In the genomic region with DNA sequence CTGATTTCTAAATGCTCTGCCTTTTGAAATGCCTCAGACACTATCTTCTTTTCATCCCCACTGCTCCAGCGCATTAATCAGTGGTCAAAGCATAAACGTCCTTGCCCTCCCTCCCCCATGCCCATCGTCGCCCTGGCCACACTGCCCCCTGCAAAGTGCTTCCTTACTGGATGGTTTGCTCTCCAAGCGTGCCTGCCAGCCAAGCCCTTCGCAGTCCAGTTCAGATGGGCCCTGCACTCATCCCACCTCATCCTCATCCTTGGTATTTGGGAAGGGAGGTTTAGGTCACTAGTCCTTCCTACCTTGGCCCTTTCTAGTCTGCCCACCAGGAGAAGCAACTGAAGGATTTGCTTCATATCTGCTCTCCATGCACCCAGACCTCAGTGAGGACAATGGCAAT, we compare ENCODE assay signal across 15 cellular contexts. TPM values are rescaled to one million over a fixed set of nuclear protein-coding genes. Genes with fewer than 3 reads are reported as not detected.
"Had no signal": no experiment of that assay in that cellular context is flagged by ENCODE, and none has a peak within 500 bp of the region (broad histone marks: within the 10 kb centered on the region; RNA-seq: fewer than 3 reads in every experiment).

No MANE protein-coding gene starts in this region.

- H3K4me3 Mint-ChIP-seq: activated naive CD4-positive, alpha-beta T cell treated with anti-CD3 and anti-CD28 coated beads, Interleukin-2, amount 50 U/mL, for 24 hours; central memory CD8-positive, alpha-beta T cell; mesothelial cell of epicardium; T-helper 17 cell had no signal

- H3K4me3 ChIP-seq: prostate gland had no signal

- H3K9me3 Mint-ChIP-seq: activated naive CD4-positive, alpha-beta T cell treated with anti-CD3 and anti-CD28 coated beads, Interleukin-2, amount 50 U/mL, for 24 hours; central memory CD8-positive, alpha-beta T cell; mesothelial cell of epicardium; naive B cell had no signal

- H3K27ac ChIP-seq: neutrophil, prostate gland had no signal

- H3K36me3 Mint-ChIP-seq: activated naive CD4-positive, alpha-beta T cell treated with anti-CD3 and anti-CD28 coated beads, Interleukin-2, amount 50 U/mL, for 24 hours; mesothelial cell of epicardium; naive B cell had no signal

- H3K27ac Mint-ChIP-seq: activated naive CD4-positive, alpha-beta T cell treated with anti-CD3 and anti-CD28 coated beads, Interleukin-2, amount 50 U/mL, for 24 hours; mesothelial cell of epicardium; T-helper 17 cell had no signal

- H3K4me1 ChIP-seq: prostate gland had no signal

- H3K4me1 Mint-ChIP-seq: central memory CD8-positive, alpha-beta T cell had no signal

- H3K36me3 ChIP-seq: neutrophil, prostate gland had no signal

- H3K9me3 ChIP-seq: neutrophil, prostate gland had no signal

- ATAC-seq: stimulated activated naive CD8-positive, alpha-beta T cell treated with anti-CD3 and anti-CD28 coated beads, Interleukin-15, Interleukin-2, amounts not matched to agents 100 U/mL and 50 U/mL, for 24 hours; T-helper 17 cell had no signal

- DNase-seq: activated CD4-positive, CD25-positive, alpha-beta regulatory T cell; activated T-cell treated with anti-CD3 and anti-CD28 coated beads, Interleukin-2, amount 50 U/mL, for 1 hour; dermis blood vessel endothelial cell; erythroblast; glutamatergic neuron; naive B cell; stimulated activated CD4-positive, alpha-beta T cell treated with anti-CD3 and anti-CD28 coated beads, Interleukin-4, amount 100 ng/mL, for 1 hour; stimulated activated CD8-positive, alpha-beta memory T cell treated with anti-CD3 and anti-CD28 coated beads, Interleukin-4, amount 100 ng/mL, for 48 hours; stimulated activated naive CD8-positive, alpha-beta T cell treated with anti-CD3 and anti-CD28 coated beads, Interleukin-15, Interleukin-2, amounts not matched to agents 100 U/mL and 50 U/mL, for 24 hours; T-helper 17 cell had no signal

RNA-seq across cellular contexts. Expression of a gene that starts 3.1 kb away (rescaled TPM):
- total RNA-seq: mesothelial cell of epicardium had no signal

RNA-seq across cellular contexts. Expression of a gene that starts 14.9 kb away (rescaled TPM):
- total RNA-seq: mesothelial cell of epicardium, T-helper 17 cell had no signal

RNA-seq across cellular contexts. Expression of a gene that starts 36.4 kb away (rescaled TPM):
- total RNA-seq: dermis blood vessel endothelial cell, mesothelial cell of epicardium, T-helper 17 cell had no signal

RNA-seq across cellular contexts. Expression of a gene that starts 41.1 kb away (rescaled TPM):
- total RNA-seq: T-helper 17 cell had no signal
